1 cellular context compared by ENCODE assay signal in genomic region chr7:23597908-23598224, GRCh38.
TF ChIP-seq lines count a peak whose summit lies in the region.

No MANE protein-coding gene starts in this region.

TF ChIP-seq in endothelial cell of umbilical vein, 7 proteins besides CTCF, POLR2A, EP300 and RAD21 (continued from another document):
- no peak for TF ChIP-seq GATA2 (IDR thresholded peaks at IDR 0.05; ENCODE audit: insufficient read depth, insufficient read length, low read depth, low read length)
- TF ChIP-seq FOS (IDR thresholded peaks at IDR 0.05; ENCODE audit: borderline replicate concordance, insufficient read depth, low read length), result no peak
- TF ChIP-seq MYC (IDR thresholded peaks at IDR 0.05; ENCODE audit: low read depth, low read length), result no peak
- no peak for TF ChIP-seq JUN (IDR thresholded peaks at IDR 0.05; ENCODE audit: borderline replicate concordance, insufficient read depth, insufficient read length, low read depth)
- TF ChIP-seq POLR2AphosphoS5 (IDR thresholded peaks at IDR 0.05; ENCODE audit: insufficient read depth, low read depth, low read length), result no peak
